ENCODE assay signal across 8 cellular contexts in the genomic region with DNA sequence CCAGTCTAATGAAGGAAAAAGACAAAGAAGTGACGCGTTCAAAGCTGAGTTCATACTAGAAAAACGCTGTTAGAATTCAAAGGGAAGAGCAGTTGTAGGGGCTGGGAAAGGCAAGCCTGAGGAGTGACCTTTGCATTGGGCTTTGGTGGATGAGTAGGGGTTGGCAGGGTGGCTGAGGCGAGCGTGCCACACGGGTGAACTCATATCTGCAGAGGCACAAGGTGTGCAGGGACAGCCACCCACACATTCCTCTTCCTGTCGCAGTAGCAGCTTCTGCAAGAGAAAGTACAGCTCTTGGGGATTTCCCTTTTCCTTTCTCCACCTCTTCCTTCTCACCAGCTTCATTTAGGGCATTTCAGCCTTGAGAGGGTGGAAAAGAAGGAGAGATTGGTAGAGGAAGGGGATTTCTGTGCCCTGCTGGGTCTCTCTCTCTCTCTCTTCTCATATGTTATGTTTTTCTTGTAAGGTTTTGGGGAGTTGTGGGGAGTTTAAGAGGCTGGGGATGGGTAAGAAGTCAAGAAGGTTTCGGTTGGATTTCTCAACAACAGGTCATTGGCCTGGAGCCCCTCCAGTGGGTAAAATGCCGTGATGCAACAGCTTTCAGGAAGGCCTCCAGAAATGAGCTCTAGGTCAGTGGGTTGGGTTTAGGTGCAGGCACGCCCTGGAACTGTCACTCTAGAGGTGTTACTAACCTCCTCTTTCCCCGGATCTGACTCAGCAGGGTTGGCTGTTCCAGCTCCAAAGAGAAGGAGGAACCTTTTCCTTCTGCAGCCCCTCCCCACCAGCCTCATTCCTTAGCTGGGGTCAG. TPM values are rescaled to one million over a fixed set of nuclear protein-coding genes. Genes with fewer than 3 reads are reported as not detected.
DNase-seq lines count a peak whose midpoint lies in the region; ATAC-seq and TF ChIP-seq lines count a peak whose summit lies in the region.

No MANE protein-coding gene starts in this region.

- H3K4me3 ChIP-seq in Caco-2 (ENCODE audit: low read depth, low read length) (no peak overlapping the region), coronary artery (no peak overlapping the region)

- intact Hi-C loops in Caco-2 (cut with micrococcal nuclease; ENCODE audit: unreplicated experiment), result loop anchor here (2.0 to 5.0 kb wide), 3 partner anchors 81 to 219 kb away; no protein-coding TSS in a partner anchor
- intact Hi-C loops in activated B cell treated with CpG ODN at 0.5 μM for 24 hours (cut with micrococcal nuclease), result no loop called here

- DNase-seq in Caco-2 (peak; percentile 61 to 77), LHCN-M2 (ENCODE audit: low read depth) (peak; percentile 52), activated B cell treated with CpG ODN at 0.5 μM for 24 hours (no peak), coronary artery (ENCODE audit: low spot score) (peak; percentile 84), mucosa of gallbladder (ENCODE audit: low spot score) (peak; percentile 70), stromal cell of bone marrow (ENCODE audit: low read depth) (peak; percentile 18)

- TF ChIP-seq CTCF in Caco-2 (IDR thresholded peaks at IDR 0.05; ENCODE audit: insufficient read depth in 1 of 2, low read depth in 1 of 2, low read length in 1 of 2, severe bottlenecking in 1 of 2, unreplicated experiment in 1 of 2) (no peak), activated B cell treated with CpG ODN at 0.5 μM for 24 hours (IDR thresholded peaks at IDR 0.05) (no peak), coronary artery (IDR thresholded peaks at IDR 0.05) (no peak)

- H3K4me1 Mint-ChIP-seq in Caco-2 (ENCODE audit: low read depth, unreplicated experiment), result peaks cover 22% of the 10 kb centered on the region
- H3K4me1 Mint-ChIP-seq in activated B cell treated with CpG ODN at 0.5 μM for 24 hours, result peaks cover 61% of the 10 kb centered on the region

- peaks cover 13% of the 10 kb centered on the region for H3K4me1 ChIP-seq in Caco-2

- no peaks in the 10 kb centered on the region for H3K9me3 ChIP-seq in Caco-2

- H3K27ac Mint-ChIP-seq in Caco-2 (ENCODE audit: unreplicated experiment) (peak overlapping the region; percentile 65), activated B cell treated with CpG ODN at 0.5 μM for 24 hours (peak overlapping the region; percentile 92)

- H3K9me3 Mint-ChIP-seq in Caco-2 (ENCODE audit: unreplicated experiment) (no peaks in the 10 kb centered on the region), activated B cell treated with CpG ODN at 0.5 μM for 24 hours (no peaks in the 10 kb centered on the region)

- CTCF ChIA-PET in Caco-2 (lab: Charles Lee), result interaction anchor here (0.6 to 3.5 kb wide), 24 partner anchors 8 to 637 kb away, joined by 3 to 60 read pairs (median 6); partner anchors contain the start of gene HPCAL1
- CTCF ChIA-PET in activated B cell treated with CpG ODN at 0.5 μM for 24 hours (lab: Charles Lee), result interaction anchor here (0.7 to 6.2 kb wide), 24 partner anchors 11 to 334 kb away, joined by 3 to 100 read pairs (median 7); partner anchors contain the start of gene HPCAL1

- POLR2A ChIA-PET in Caco-2 (lab: Charles Lee) (interaction anchor here (0.7 to 2.3 kb wide), 2 partner anchors 26 to 106 kb away, joined by 3 to 8 read pairs; no protein-coding TSS in a partner anchor), activated B cell treated with CpG ODN at 0.5 μM for 24 hours (lab: Charles Lee) (interaction anchor here (0.5 to 5.8 kb wide), 11 partner anchors 22 to 780 kb away, joined by 3 to 90 read pairs (median 10); partner anchors contain the start of genes HPCAL1 and ODC1)

- H3K36me3 ChIP-seq in Caco-2 (ENCODE audit: control insufficient read depth, insufficient read depth, low read length), result peaks cover 6% of the 10 kb centered on the region

- H3K36me3 Mint-ChIP-seq in Caco-2 (ENCODE audit: insufficient read depth, unreplicated experiment), result peaks cover 34% of the 10 kb centered on the region
- peaks cover 8% of the 10 kb centered on the region for H3K36me3 Mint-ChIP-seq in activated B cell treated with CpG ODN at 0.5 μM for 24 hours (ENCODE audit: low read depth)

- H3K4me3 Mint-ChIP-seq in Caco-2 (ENCODE audit: unreplicated experiment) (peak overlapping the region; percentile 47), activated B cell treated with CpG ODN at 0.5 μM for 24 hours (peak overlapping the region; percentile 73)

- ATAC-seq in GM21529 (IDR thresholded peaks at IDR 0.05; ENCODE audit: unreplicated experiment) (peak; percentile 42), activated B cell treated with CpG ODN at 0.5 μM for 24 hours (ENCODE audit: low read depth) (peak; percentile 25), HG03159 (IDR thresholded peaks at IDR 0.05; ENCODE audit: unreplicated experiment) (no peak)

- H3K27me3 Mint-ChIP-seq in Caco-2 (ENCODE audit: insufficient read depth, unreplicated experiment) (no peaks in the 10 kb centered on the region), activated B cell treated with CpG ODN at 0.5 μM for 24 hours (no peaks in the 10 kb centered on the region)

- BruUV-seq in Caco-2 (replicated peaks; lab: Mats Ljungman, UMichigan), result no TSS peak

- no peaks in the 10 kb centered on the region for H3K27me3 ChIP-seq in Caco-2 (replicated peaks; ENCODE audit: control insufficient read depth, insufficient read depth, low read length)

- peak overlapping the region in 1 of 2 donors; percentile 94 for H3K27ac ChIP-seq in coronary artery

RNA-seq across cellular contexts. Expression of gene ODC1, which starts 40.1 kb away (rescaled TPM):
- total RNA-seq in Caco-2 (2022) (277 and 285 TPM in 2 replicates), LHCN-M2 (2014; rRNA removed) (175 and 213 TPM in 2 replicates), activated B cell treated with CpG ODN at 0.5 μM for 24 hours (192 and 200 TPM in 2 replicates), mucosa of gallbladder (48.7 TPM)
- polyA plus RNA-seq in LHCN-M2 (2012), result 68.2 TPM
